In the genomic region with DNA sequence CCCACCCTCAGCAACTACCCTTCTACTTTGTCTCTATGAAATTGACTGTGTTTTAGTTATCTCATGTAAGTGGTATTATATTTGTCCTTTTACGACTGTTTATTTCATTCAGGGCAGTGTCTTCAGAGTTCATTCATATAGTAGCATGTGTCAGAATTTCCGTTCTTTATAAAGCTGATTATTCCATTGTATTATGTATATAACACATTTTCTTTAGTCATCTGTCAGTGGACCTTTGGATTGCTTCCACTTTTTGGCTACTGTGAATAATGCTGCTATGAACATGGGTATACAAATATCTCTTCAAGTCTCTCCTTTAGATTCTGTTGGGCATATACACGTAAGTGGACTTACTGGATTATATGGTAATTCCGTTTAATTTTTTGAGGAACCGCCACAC, we compare ENCODE assay signal across 2 cellular contexts.
TF ChIP-seq lines count a peak whose summit lies in the region.

No MANE protein-coding gene starts in this region.

TF ChIP-seq in WTC11, 78 proteins besides CTCF, POLR2A, EP300 and RAD21:
- TF ChIP-seq, protein P1, sequence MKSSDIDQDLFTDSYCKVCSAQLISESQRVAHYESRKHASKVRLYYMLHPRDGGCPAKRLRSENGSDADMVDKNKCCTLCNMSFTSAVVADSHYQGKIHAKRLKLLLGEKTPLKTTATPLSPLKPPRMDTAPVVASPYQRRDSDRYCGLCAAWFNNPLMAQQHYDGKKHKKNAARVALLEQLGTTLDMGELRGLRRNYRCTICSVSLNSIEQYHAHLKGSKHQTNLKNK (CRISPR knock-in tag; IDR thresholded peaks at IDR 0.05): no peak
- no peak for TF ChIP-seq FOXP1 (CRISPR knock-in tag; IDR thresholded peaks at IDR 0.05; ENCODE audit: borderline replicate concordance)
- TF ChIP-seq NR3C1 (CRISPR knock-in tag; conservative IDR thresholded peaks at IDR 0.05; ENCODE audit: low read depth): no peak
- TF ChIP-seq SMAD3 (CRISPR knock-in tag; IDR thresholded peaks at IDR 0.05; ENCODE audit: borderline replicate concordance): no peak

TF ChIP-seq in endothelial cell of umbilical vein, 7 proteins besides CTCF, POLR2A, EP300 and RAD21:
- TF ChIP-seq JUN (IDR thresholded peaks at IDR 0.05; ENCODE audit: borderline replicate concordance, insufficient read depth, insufficient read length, low read depth) (no peak), EZH2 (IDR thresholded peaks at IDR 0.05; ENCODE audit: borderline replicate concordance, low read depth, low read length, severe bottlenecking) (no peak), FOS (IDR thresholded peaks at IDR 0.05; ENCODE audit: borderline replicate concordance, insufficient read depth, low read length) (no peak), POLR2AphosphoS5 (IDR thresholded peaks at IDR 0.05; ENCODE audit: insufficient read depth, low read depth, low read length) (no peak)
